In genomic region chr10:91369978-91370589, GRCh38 we compare ENCODE assay signal across 8 cellular contexts. TPM values are rescaled to one million over a fixed set of nuclear protein-coding genes. Genes with fewer than 3 reads are reported as not detected.
DNase-seq lines count a peak whose midpoint lies in the region; ATAC-seq and TF ChIP-seq lines count a peak whose summit lies in the region.
"Not testable (repeated sequence)": the region's sequence is repeated elsewhere in the genome, so short reads cannot be mapped to it uniquely, and the experiment has no call there.

No MANE protein-coding gene starts in this region.

- H3K27me3 Mint-ChIP-seq in activated CD4-positive, alpha-beta T cell treated with anti-CD3 and anti-CD28 coated beads for 36 hours: peaks cover 18% of the 10 kb centered on the region
- not testable (repeated sequence) for H3K27me3 Mint-ChIP-seq in endodermal cell (ENCODE audit: insufficient read depth)

- not testable (repeated sequence) for H3K79me2 ChIP-seq in hepatocyte, parathyroid adenoma

- H3K27ac Mint-ChIP-seq in activated CD4-positive, alpha-beta T cell treated with anti-CD3 and anti-CD28 coated beads for 36 hours; endodermal cell: not testable (repeated sequence)

- H3K4me3 Mint-ChIP-seq in activated CD4-positive, alpha-beta T cell treated with anti-CD3 and anti-CD28 coated beads for 36 hours; endodermal cell: not testable (repeated sequence)

- POLR2A ChIA-PET in GM10248 (lab: Yijun Ruan, JAX): not testable (repeated sequence)
- POLR2A ChIA-PET in activated CD4-positive, alpha-beta T cell treated with anti-CD3 and anti-CD28 coated beads for 36 hours (lab: Charles Lee): interaction anchor here (0.6 kb wide), 1 partner anchor 177 kb away, joined by 3 read pairs; no protein-coding TSS in a partner anchor

- CTCF ChIA-PET in GM10248 (lab: Yijun Ruan, JAX): not testable (repeated sequence)
- CTCF ChIA-PET in activated CD4-positive, alpha-beta T cell treated with anti-CD3 and anti-CD28 coated beads for 36 hours (lab: Charles Lee): interaction anchor here (0.6 to 2.0 kb wide), 7 partner anchors 9 to 263 kb away, joined by 3 to 8 read pairs (median 4); partner anchors contain the start of gene PPP1R3C

- not testable (repeated sequence) for H3K9ac ChIP-seq in endodermal cell (ENCODE audit: extremely low read depth, low read length, poor library complexity, severe bottlenecking); parathyroid adenoma

- H3K36me3 ChIP-seq in endodermal cell (ENCODE audit: control insufficient read depth, insufficient read depth, low read length); hepatocyte (replicated peaks; ENCODE audit: insufficient read depth, low read depth); parathyroid adenoma (ENCODE audit: control insufficient read depth, insufficient read depth, low read length): not testable (repeated sequence)

- H2AFZ ChIP-seq in hepatocyte, parathyroid adenoma: not testable (repeated sequence)

- H3K4me3 ChIP-seq in endodermal cell (ENCODE audit: low read length); hepatocyte; parathyroid adenoma (ENCODE audit: low read depth, low read length): not testable (repeated sequence)

- not testable (repeated sequence) for H3K9me2 ChIP-seq in hepatocyte (replicated peaks; ENCODE audit: insufficient read depth)

- not testable (repeated sequence) for H3K27me3 ChIP-seq in endodermal cell (ENCODE audit: control insufficient read depth, insufficient read depth, low read length, poor library complexity, severe bottlenecking); hepatocyte; parathyroid adenoma (ENCODE audit: control insufficient read depth, insufficient read depth, low read length)

- in situ Hi-C loops in ACHN (cut with HindIII; ENCODE audit: low pct_ligation_motif_present, low pct_unique_long_range_greater_than_20kb, low sequenced_read_pairs): not testable (repeated sequence)

- H3K4me2 ChIP-seq in hepatocyte; parathyroid adenoma (ENCODE audit: low read length): not testable (repeated sequence)

- not testable (repeated sequence) for H4K20me1 ChIP-seq in hepatocyte (ENCODE audit: insufficient read depth, poor library complexity, severe bottlenecking)

- H3K9me3 Mint-ChIP-seq in activated CD4-positive, alpha-beta T cell treated with anti-CD3 and anti-CD28 coated beads for 36 hours (ENCODE audit: low read depth): peaks cover 14% of the 10 kb centered on the region
- H3K9me3 Mint-ChIP-seq in endodermal cell: peaks cover 15% of the 10 kb centered on the region

- peak; percentile 49 for ATAC-seq in activated CD4-positive, alpha-beta T cell treated with anti-CD3 and anti-CD28 coated beads for 36 hours

- H3K27ac ChIP-seq in endodermal cell (ENCODE audit: low read depth, low read length); hepatocyte; parathyroid adenoma: not testable (repeated sequence)

- not testable (repeated sequence) for H3K36me3 Mint-ChIP-seq in activated CD4-positive, alpha-beta T cell treated with anti-CD3 and anti-CD28 coated beads for 36 hours (ENCODE audit: low read depth); endodermal cell (ENCODE audit: low read depth)

- H3K9me3 ChIP-seq in endodermal cell (ENCODE audit: control insufficient read depth, low read length); hepatocyte (ENCODE audit: low read depth); parathyroid adenoma (ENCODE audit: control insufficient read depth, low read length): not testable (repeated sequence)

- 78 to 79% methylated on average over 1 to 4 of the region's 6 CpGs for WGBS in endodermal cell (ENCODE audit: insufficient coverage in 1 of 2, insufficient read length in 1 of 2), 2 experiments
- WGBS in hepatocyte (ENCODE audit: low lambda C conversion rate, missing lambda C conversion rate): 82% methylated on average over 5 of the region's 6 CpGs

- peak; percentile 25 for TF ChIP-seq CTCF in GM10248 (IDR thresholded peaks at IDR 0.05; ENCODE audit: control extremely low read depth, extremely low read depth, low read depth, missing control alignments)
- peak; percentile 67 for TF ChIP-seq CTCF in endodermal cell (conservative IDR thresholded peaks at IDR 0.05)
- peak; percentile 41 for TF ChIP-seq CTCF in hepatocyte (IDR thresholded peaks at IDR 0.05; ENCODE audit: poor library complexity)
- peak; percentile 46 for TF ChIP-seq CTCF in parathyroid adenoma (IDR thresholded peaks at IDR 0.05)

- H3K4me1 ChIP-seq in endodermal cell (ENCODE audit: control insufficient read depth, insufficient read depth, low read length); hepatocyte (ENCODE audit: insufficient read depth); parathyroid adenoma: not testable (repeated sequence)

- DNase-seq in ACHN: peak; percentile 20
- not testable (repeated sequence) for DNase-seq in GM10248 (ENCODE audit: extremely low spot score); activated CD4-positive, alpha-beta T cell treated with anti-CD3 and anti-CD28 coated beads for 36 hours; endodermal cell
- peak; percentile 6 for DNase-seq in HuH-7.5 (ENCODE audit: low spot score)
- DNase-seq in NCI-H526 treated with DMSO at 0.1 percent for 48 hours (lab: John Stamatoyannopoulos, UW): peak; percentile 5
- peak; percentile 15 for DNase-seq in hepatocyte (ENCODE audit: low spot score)

- intact Hi-C loops in activated CD4-positive, alpha-beta T cell treated with anti-CD3 and anti-CD28 coated beads for 36 hours (cut with DNase I, micrococcal nuclease): loop anchor here in 1 of 2 experiments (10.0 kb wide), 1 partner anchor 365 kb away; no protein-coding TSS in a partner anchor

- peaks cover 14% of the 10 kb centered on the region for H3K4me1 Mint-ChIP-seq in activated CD4-positive, alpha-beta T cell treated with anti-CD3 and anti-CD28 coated beads for 36 hours
- not testable (repeated sequence) for H3K4me1 Mint-ChIP-seq in endodermal cell

RNA-seq across cellular contexts. Expression of gene HECTD2, which starts 40.1 kb away (rescaled TPM):
- total RNA-seq in activated CD4-positive, alpha-beta T cell treated with anti-CD3 and anti-CD28 coated beads for 36 hours: 1 to 10 TPM; 3.5 to 9.7 TPM
- total RNA-seq in endodermal cell (10 to 100 TPM in 1 of 2 donors, 1 to 10 TPM in 1; 8.8 to 13.4 TPM), hepatocyte (19.7 and 25.0 TPM in 2 replicates)
- polyA plus RNA-seq in endodermal cell (2013, experiment 1 of 2): 37.5 TPM
- 41.7 TPM for polyA plus RNA-seq in endodermal cell (2013, experiment 2 of 2)
- polyA plus RNA-seq in hepatocyte: 9.0 TPM in 2 replicates
